Comparison of ENCODE assay signal across 7 cellular contexts in the genomic region with DNA sequence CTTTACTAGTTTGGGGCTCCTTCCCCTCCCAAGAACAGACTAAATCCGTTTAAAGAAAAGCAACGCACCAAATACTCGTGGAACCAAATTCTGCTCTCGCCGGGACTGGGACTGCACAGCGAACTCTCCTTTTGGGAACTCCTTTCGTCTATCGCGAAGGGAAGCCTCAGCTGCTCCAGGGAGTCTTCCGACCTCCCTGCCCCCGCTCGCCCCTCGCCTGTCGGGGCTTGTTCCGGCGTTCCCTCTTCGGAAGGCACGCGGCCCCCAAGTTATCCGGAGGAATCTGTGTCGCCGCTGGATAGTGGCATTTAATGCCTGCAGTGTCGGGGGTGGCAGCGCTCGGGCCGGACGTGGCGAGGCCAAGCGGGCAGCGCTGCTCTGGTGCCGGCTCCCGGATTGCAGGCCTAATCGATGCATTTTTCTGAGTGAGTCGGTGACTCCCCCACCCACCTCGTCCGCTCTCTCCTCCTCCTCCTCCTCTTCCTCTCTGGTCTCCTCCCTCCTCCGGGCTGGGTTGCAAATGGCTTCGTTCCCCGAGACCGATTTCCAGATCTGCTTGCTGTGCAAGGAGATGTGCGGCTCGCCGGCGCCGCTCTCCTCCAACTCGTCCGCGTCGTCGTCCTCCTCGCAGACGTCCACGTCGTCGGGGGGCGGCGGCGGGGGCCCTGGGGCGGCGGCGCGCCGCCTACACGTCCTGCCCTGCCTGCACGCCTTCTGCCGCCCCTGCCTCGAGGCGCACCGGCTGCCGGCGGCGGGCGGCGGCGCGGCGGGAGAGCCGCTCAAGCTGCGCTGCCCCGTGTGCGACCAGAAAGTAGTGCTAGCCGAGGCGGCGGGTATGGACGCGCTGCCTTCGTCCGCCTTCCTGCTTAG. TPM values are rescaled to one million over a fixed set of nuclear protein-coding genes. Genes with fewer than 3 reads are reported as not detected.
DNase-seq lines count a peak whose midpoint lies in the region; ATAC-seq and TF ChIP-seq lines count a peak whose summit lies in the region.

TRIM71 (plus strand) TSS at position 437 of the 870 bp plus-strand sequence; CDS start at position 521, 84 bp downstream.

- H3K4me1 ChIP-seq in endodermal cell (ENCODE audit: control insufficient read depth, insufficient read depth, low read length) (peaks cover 17% of the 10 kb centered on the region), osteoblast (ENCODE audit: insufficient read depth, low read length) (no peaks in the 10 kb centered on the region), PC-9 (replicated peaks; ENCODE audit: insufficient read depth) (no peaks in the 10 kb centered on the region)

- H3K4me3 ChIP-seq in endodermal cell (ENCODE audit: low read length) (peak within 1 kb of the TSS; percentile 91), osteoblast (ENCODE audit: insufficient read depth, low read length) (peak within 1 kb of the TSS; percentile 35), PC-9 (no peak within 1 kb of the TSS)

- 0% methylated on average over 21 to 88 of the region's 88 CpGs for WGBS in endodermal cell (ENCODE audit: insufficient coverage in 1 of 2, insufficient read length in 1 of 2), 2 experiments

- peak within 1 kb of the TSS; percentile 99 for H3K27ac Mint-ChIP-seq in endodermal cell

- H3K9me2 ChIP-seq in PC-9 (ENCODE audit: insufficient read depth), result no peaks in the 10 kb centered on the region

- H3K27me3 Mint-ChIP-seq in endodermal cell (ENCODE audit: insufficient read depth), result no peaks in the 10 kb centered on the region

- H3K9ac ChIP-seq in endodermal cell (ENCODE audit: extremely low read depth, low read length, poor library complexity, severe bottlenecking), result peak within 1 kb of the TSS; percentile 94

- in situ Hi-C loops in GM13977 (cut with MboI; ENCODE audit: low pct_unique_long_range_greater_than_20kb, low sequenced_read_pairs, unreplicated experiment), result no loop called here

- H3K36me3 Mint-ChIP-seq in endodermal cell (ENCODE audit: low read depth), result peaks cover 27% of the 10 kb centered on the region

- no peaks in the 10 kb centered on the region for H4K20me1 ChIP-seq in osteoblast (ENCODE audit: insufficient read depth, low read length)
- H4K20me1 ChIP-seq in PC-9 (ENCODE audit: insufficient read depth), result no peaks in the 10 kb centered on the region

- ATAC-seq in HG02610 (IDR thresholded peaks at IDR 0.05; ENCODE audit: unreplicated experiment), result no peak

- CTCF ChIA-PET in PC-9 (lab: Charles Lee), result no interaction called here

- peak within 1 kb of the TSS; percentile 99 for H3K27ac ChIP-seq in endodermal cell (ENCODE audit: low read depth, low read length)
- H3K27ac ChIP-seq in osteoblast (ENCODE audit: low read depth, low read length), result no peak within 1 kb of the TSS
- H3K27ac ChIP-seq in PC-9, result no peak within 1 kb of the TSS

- H3K4me2 ChIP-seq in osteoblast (ENCODE audit: insufficient read depth, low read length) (peak within 1 kb of the TSS; percentile 48), PC-9 (no peak within 1 kb of the TSS)

- H3K79me2 ChIP-seq in osteoblast (ENCODE audit: insufficient read depth, low read length), result no peaks in the 10 kb centered on the region
- no peaks in the 10 kb centered on the region for H3K79me2 ChIP-seq in PC-9 (ENCODE audit: low read depth)

- no peaks in the 10 kb centered on the region for H3K9me3 Mint-ChIP-seq in endodermal cell

- peak within 1 kb of the TSS; percentile 93 for H3K4me3 Mint-ChIP-seq in endodermal cell

- peaks cover 6% of the 10 kb centered on the region for H3K36me3 ChIP-seq in endodermal cell (ENCODE audit: control insufficient read depth, insufficient read depth, low read length)
- no peaks in the 10 kb centered on the region for H3K36me3 ChIP-seq in osteoblast (ENCODE audit: insufficient read depth, low read length)
- no peaks in the 10 kb centered on the region for H3K36me3 ChIP-seq in PC-9 (ENCODE audit: low read depth)

- H2AFZ ChIP-seq in osteoblast (ENCODE audit: low read length) (peak within 1 kb of the TSS; percentile 56), PC-9 (no peak within 1 kb of the TSS)

- H3F3A ChIP-seq in PC-9 (ENCODE audit: insufficient read depth, low read depth), result no peaks in the 10 kb centered on the region

- H3K27me3 ChIP-seq in endodermal cell (ENCODE audit: control insufficient read depth, insufficient read depth, low read length, poor library complexity, severe bottlenecking) (no peaks in the 10 kb centered on the region), osteoblast (ENCODE audit: insufficient read depth, low read length) (peaks cover 82% of the 10 kb centered on the region), PC-9 (ENCODE audit: insufficient read depth, low read depth) (no peaks in the 10 kb centered on the region)

- POLR2A ChIA-PET in PC-9 (lab: Charles Lee; ENCODE audit: unreplicated experiment), result no interaction called here

- H3K9me3 ChIP-seq in endodermal cell (ENCODE audit: control insufficient read depth, low read length) (no peaks in the 10 kb centered on the region), osteoblast (ENCODE audit: low read depth, low read length) (peaks cover 8% of the 10 kb centered on the region), PC-9 (ENCODE audit: insufficient read depth, low read depth) (no peaks in the 10 kb centered on the region)

- intact Hi-C loops in PC-9 (cut with micrococcal nuclease; ENCODE audit: unreplicated experiment), result no loop called here

- peak; percentile 65 for DNase-seq in GM13977 (ENCODE audit: low spot score)
- DNase-seq in NCI-H69 (lab: John Stamatoyannopoulos, UW), result peak; percentile 12
- peak; percentile 70 for DNase-seq in endodermal cell
- DNase-seq in osteoblast (ENCODE audit: insufficient read length, low spot score, missing footprints), result peak; percentile 95
- no peak for DNase-seq in A172 (ENCODE audit: low spot score)
- no peak for DNase-seq in PC-9

- BruUV-seq in PC-9 (replicated peaks; lab: Mats Ljungman, UMichigan), result no TSS peak

- TF ChIP-seq CTCF in GM13977 (IDR thresholded peaks at IDR 0.05; ENCODE audit: extremely low read depth, insufficient read depth, missing control alignments) (no peak), endodermal cell (conservative IDR thresholded peaks at IDR 0.05) (no peak), osteoblast (IDR thresholded peaks at IDR 0.05; ENCODE audit: extremely low read depth, low read depth, low read length) (no peak), PC-9 (conservative IDR thresholded peaks at IDR 0.05) (no peak)

- H3K4me1 Mint-ChIP-seq in endodermal cell, result peaks cover 46% of the 10 kb centered on the region

RNA-seq across cellular contexts. Expression of gene TRIM71, which starts in this region (rescaled TPM):
- 100 to 1,000 TPM; 154 to 169 TPM for total RNA-seq in endodermal cell
- polyA plus RNA-seq in endodermal cell (2013, experiment 1 of 2), result 25.8 TPM
- polyA plus RNA-seq in endodermal cell (2013, experiment 2 of 2), result 26.8 TPM
- not detected in 2 replicates for total RNA-seq in osteoblast
- total RNA-seq in A172 (2014; rRNA removed; shearing (Covaris generic)), result under 0.01 and 0.05 TPM in 2 replicates
- total RNA-seq in PC-9 (2021), result not detected in 2 replicates

Comparison
In these comparisons a context has a peak if more than half of its experiments do, and no peak if none do; other contexts are left out.
1. RNA of gene TRIM71 (total RNA-seq): 154 to 169 TPM in endodermal cell; under 0.01 to 0.05 TPM in A172, not detected in osteoblast and not detected in PC-9; every median in the first group is over 100 times any median in the second.
2. Peak in DNase-seq, H3K4me3 ChIP-seq and H3K4me2 ChIP-seq in osteoblast; RNA of the gene not detected or under 1 TPM.
3. DNase-seq: peak in GM13977 (single experiment), NCI-H69 (single experiment) and endodermal cell (single experiment); none in A172 (single experiment) and PC-9 (0 of 2).